ENCODE assay signal across 1 cellular context in genomic region chr11:44606472-44606871, GRCh38.
TF ChIP-seq lines count a peak whose summit lies in the region.

No MANE protein-coding gene starts in this region.

TF ChIP-seq in K562, 482 proteins besides CTCF, POLR2A, EP300 and RAD21 (continued from another document):
- no peak for TF ChIP-seq ZNF655 (CRISPR knock-in tag; IDR thresholded peaks at IDR 0.05)
